Comparison of ENCODE assay signal across 1 cellular context in the genomic region with DNA sequence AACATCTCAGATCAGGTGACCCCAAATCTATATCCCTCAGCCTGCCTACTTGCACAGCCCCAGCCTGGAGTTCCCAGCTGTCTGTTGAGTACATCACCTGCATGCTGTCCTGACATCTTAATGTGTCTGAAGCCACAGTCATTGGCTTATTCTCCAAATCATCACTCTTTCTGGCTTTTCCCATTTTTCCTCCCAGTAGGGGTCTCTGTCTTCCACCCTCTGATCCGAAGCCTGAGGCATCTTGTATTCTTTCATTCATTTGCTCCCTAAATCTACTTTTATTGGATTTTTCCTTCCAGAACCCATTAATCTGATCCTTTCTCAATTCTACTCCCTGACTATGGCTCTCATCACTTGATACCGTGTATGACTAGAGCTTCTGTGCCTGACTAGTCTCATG.
TF ChIP-seq lines count a peak whose summit lies in the region.

No MANE protein-coding gene starts in this region.

TF ChIP-seq in GM23338, 12 proteins besides CTCF, POLR2A, EP300 and RAD21 (continued from another document):
- TF ChIP-seq, protein P1, sequence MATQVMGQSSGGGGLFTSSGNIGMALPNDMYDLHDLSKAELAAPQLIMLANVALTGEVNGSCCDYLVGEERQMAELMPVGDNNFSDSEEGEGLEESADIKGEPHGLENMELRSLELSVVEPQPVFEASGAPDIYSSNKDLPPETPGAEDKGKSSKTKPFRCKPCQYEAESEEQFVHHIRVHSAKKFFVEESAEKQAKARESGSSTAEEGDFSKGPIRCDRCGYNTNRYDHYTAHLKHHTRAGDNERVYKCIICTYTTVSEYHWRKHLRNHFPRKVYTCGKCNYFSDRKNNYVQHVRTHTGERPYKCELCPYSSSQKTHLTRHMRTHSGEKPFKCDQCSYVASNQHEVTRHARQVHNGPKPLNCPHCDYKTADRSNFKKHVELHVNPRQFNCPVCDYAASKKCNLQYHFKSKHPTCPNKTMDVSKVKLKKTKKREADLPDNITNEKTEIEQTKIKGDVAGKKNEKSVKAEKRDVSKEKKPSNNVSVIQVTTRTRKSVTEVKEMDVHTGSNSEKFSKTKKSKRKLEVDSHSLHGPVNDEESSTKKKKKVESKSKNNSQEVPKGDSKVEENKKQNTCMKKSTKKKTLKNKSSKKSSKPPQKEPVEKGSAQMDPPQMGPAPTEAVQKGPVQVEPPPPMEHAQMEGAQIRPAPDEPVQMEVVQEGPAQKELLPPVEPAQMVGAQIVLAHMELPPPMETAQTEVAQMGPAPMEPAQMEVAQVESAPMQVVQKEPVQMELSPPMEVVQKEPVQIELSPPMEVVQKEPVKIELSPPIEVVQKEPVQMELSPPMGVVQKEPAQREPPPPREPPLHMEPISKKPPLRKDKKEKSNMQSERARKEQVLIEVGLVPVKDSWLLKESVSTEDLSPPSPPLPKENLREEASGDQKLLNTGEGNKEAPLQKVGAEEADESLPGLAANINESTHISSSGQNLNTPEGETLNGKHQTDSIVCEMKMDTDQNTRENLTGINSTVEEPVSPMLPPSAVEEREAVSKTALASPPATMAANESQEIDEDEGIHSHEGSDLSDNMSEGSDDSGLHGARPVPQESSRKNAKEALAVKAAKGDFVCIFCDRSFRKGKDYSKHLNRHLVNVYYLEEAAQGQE (IDR thresholded peaks at IDR 0.05; ENCODE audit: unreplicated experiment), result no peak
